In the genomic region with DNA sequence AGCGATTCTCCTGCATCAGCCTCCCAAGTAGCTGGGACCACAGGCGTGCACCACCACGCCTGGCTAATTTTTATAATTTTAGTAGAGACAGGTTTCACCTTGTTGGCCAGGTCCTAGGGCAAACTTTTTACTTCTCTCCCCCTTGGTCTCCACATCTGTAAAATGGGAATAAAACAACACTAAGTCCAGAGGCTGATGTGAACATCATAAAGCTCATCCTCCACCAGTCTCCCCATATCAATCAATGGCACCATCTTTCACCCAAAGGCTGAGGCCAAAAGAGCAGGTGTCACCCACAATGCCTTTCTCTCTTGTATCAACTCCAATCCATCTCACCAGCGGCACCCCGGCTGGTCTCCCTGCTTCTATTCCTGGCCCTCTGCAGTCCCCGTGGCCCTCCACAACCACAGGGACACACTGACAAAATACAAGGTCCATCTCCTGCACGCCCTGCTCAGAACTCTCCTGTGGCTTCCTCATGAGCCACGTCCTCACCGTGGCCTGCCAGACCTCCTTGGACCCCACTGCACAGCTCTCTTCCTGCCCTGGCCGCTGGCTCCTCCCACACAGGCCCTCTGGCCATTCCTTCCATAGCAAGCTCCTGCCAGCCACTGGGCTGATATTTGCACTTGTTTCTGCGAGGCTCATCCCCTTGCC, we compare ENCODE assay signal across 17 cellular contexts.
DNase-seq lines count a peak whose midpoint lies in the region; ATAC-seq, FAIRE-seq and TF ChIP-seq lines count a peak whose summit lies in the region.
"Had no signal": no experiment of that assay in that cellular context is flagged by ENCODE, and none has a peak within 500 bp of the region (broad histone marks: within the 10 kb centered on the region; RNA-seq: fewer than 3 reads in every experiment).

No MANE protein-coding gene starts in this region.

- H3K27me3 ChIP-seq in HepG2 (ENCODE audit: control insufficient read depth in 1 of 2, insufficient read depth in 2 of 2, low read length in 2 of 2) (no peaks in the 10 kb centered on the region), right lobe of liver (no peaks in the 10 kb centered on the region), heart right ventricle (no peaks in the 10 kb centered on the region)
- H3K27me3 ChIP-seq: esophagus muscularis mucosa had no signal

- TF ChIP-seq POLR2A in HepG2 (IDR thresholded peaks at IDR 0.05; ENCODE audit: insufficient read depth in 1 of 2, low read depth in 2 of 2, low read length in 2 of 2) (no peak), right lobe of liver (IDR thresholded peaks at IDR 0.05) (no peak)

- peaks cover 53% of the 10 kb centered on the region for H3K79me2 ChIP-seq in HepG2 (ENCODE audit: insufficient read depth, low read length)

- no peak for TF ChIP-seq CTCF in HepG2 (CRISPR knock-in tag; IDR thresholded peaks at IDR 0.05)
- TF ChIP-seq CTCF in right lobe of liver (IDR thresholded peaks at IDR 0.05), result no peak
- TF ChIP-seq CTCF in activated B cell treated with CpG ODN at 0.5 μM for 24 hours (IDR thresholded peaks at IDR 0.05), result no peak
- TF ChIP-seq CTCF in type B pancreatic cell (conservative IDR thresholded peaks at IDR 0.05), result no peak
- TF ChIP-seq CTCF in heart right ventricle (IDR thresholded peaks at IDR 0.05), result no peak
- no peak for TF ChIP-seq CTCF in glutamatergic neuron (IDR thresholded peaks at IDR 0.05; ENCODE audit: partially characterized antibody, unreplicated experiment)

- H3K4me3 ChIP-seq in HepG2 (replicated peaks in 1 of 3; ENCODE audit: insufficient read depth in 1 of 3, low read depth in 2 of 3, low read length in 3 of 3) (no peak overlapping the region), right lobe of liver (no peak overlapping the region), heart right ventricle (no peak overlapping the region)
- H3K4me3 ChIP-seq: esophagus muscularis mucosa had no signal

- no peaks in the 10 kb centered on the region for H3K27me3 Mint-ChIP-seq in activated B cell treated with CpG ODN at 0.5 μM for 24 hours
- peaks cover 0 to 3% (median 0%) of the 10 kb centered on the region in 3 donors for H3K27me3 Mint-ChIP-seq in immature natural killer cell (ENCODE audit: low read depth in 3 of 3)
- H3K27me3 Mint-ChIP-seq in type B pancreatic cell, result no peaks in the 10 kb centered on the region
- H3K27me3 Mint-ChIP-seq in glutamatergic neuron (ENCODE audit: unreplicated experiment), result peaks cover 5% of the 10 kb centered on the region

- no peak overlapping the region for H3K4me2 ChIP-seq in HepG2 (ENCODE audit: low read depth, low read length)

- in situ Hi-C loops in HepG2 (cut with HindIII; ENCODE audit: extremely low pct_ligation_motif_present, low pct_unique_long_range_greater_than_20kb), result no loop called here

- H3K36me3 ChIP-seq in HepG2 (replicated peaks in 1 of 2; ENCODE audit: control insufficient read depth in 1 of 2, insufficient read depth in 2 of 2, low read length in 2 of 2) (peaks cover under 1 to 17% of the 10 kb centered on the region in 2 experiments; a peak in 4 of 5 replicates), right lobe of liver (peaks cover 0 to 8% (median 2%) of the 10 kb centered on the region in 4 donors), heart right ventricle (peaks cover 0 to 60% (median 0%) of the 10 kb centered on the region in 9 donors)

- H3K27ac Mint-ChIP-seq in activated B cell treated with CpG ODN at 0.5 μM for 24 hours (peak overlapping the region; percentile 66), immature natural killer cell (peak overlapping the region in 5 of 6 donors; percentile 60 to 67 (median 66)), type B pancreatic cell (peak overlapping the region; percentile 5), glutamatergic neuron (ENCODE audit: unreplicated experiment) (no peak overlapping the region)

- POLR2A ChIA-PET in HepG2 (lab: Yijun Ruan, JAX), result no interaction called here
- POLR2A ChIA-PET in activated B cell treated with CpG ODN at 0.5 μM for 24 hours (lab: Charles Lee), result interaction anchor here (0.6 to 2.1 kb wide), 5 partner anchors 10 to 243 kb away, joined by 3 to 7 read pairs (median 4); a partner anchor contains a TSS

- TF ChIP-seq EP300 in HepG2 (IDR thresholded peaks at IDR 0.05; ENCODE audit: low read depth in 2 of 2, low read length in 2 of 2), result no peak
- TF ChIP-seq EP300 in HepG2 (CRISPR knock-in tag; IDR thresholded peaks at IDR 0.05; ENCODE audit: borderline replicate concordance), result no peak

- H2AFZ ChIP-seq in HepG2 (ENCODE audit: low read length), result no peak overlapping the region
- H2AFZ ChIP-seq: parathyroid adenoma had no signal

- peaks cover 87% of the 10 kb centered on the region for H3K36me3 Mint-ChIP-seq in activated B cell treated with CpG ODN at 0.5 μM for 24 hours (ENCODE audit: low read depth)
- H3K36me3 Mint-ChIP-seq in immature natural killer cell, result peaks cover 10 to 41% (median 14%) of the 10 kb centered on the region in 3 donors
- peaks cover 48% of the 10 kb centered on the region for H3K36me3 Mint-ChIP-seq in type B pancreatic cell
- peaks cover 11% of the 10 kb centered on the region for H3K36me3 Mint-ChIP-seq in glutamatergic neuron (ENCODE audit: unreplicated experiment)

- no peak overlapping the region for H3K9ac ChIP-seq in HepG2 (ENCODE audit: insufficient read depth, low read depth, low read length)
- H3K9ac ChIP-seq: parathyroid adenoma had no signal

- no peak for FAIRE-seq in HepG2 (lab: Jason Lieb, UNC)

- ATAC-seq in HepG2 (peak; percentile 38), right lobe of liver (no peak), activated B cell treated with CpG ODN at 0.5 μM for 24 hours (ENCODE audit: low read depth) (no peak), heart right ventricle (no peak)
- ATAC-seq: Right ventricle myocardium inferior had no signal

- H3K27ac ChIP-seq in HepG2 (ENCODE audit: extremely low read length, insufficient read depth, low read length) (no peak overlapping the region), right lobe of liver (peak overlapping the region in 1 of 3 donors; percentile 50), heart right ventricle (no peak overlapping the region)
- H3K27ac ChIP-seq: esophagus muscularis mucosa, parathyroid adenoma had no signal

- peaks cover 60% of the 10 kb centered on the region for H3K4me1 ChIP-seq in HepG2 (ENCODE audit: insufficient read depth, low read length)
- H3K4me1 ChIP-seq in right lobe of liver, result peaks cover 0 to 50% (median 10%) of the 10 kb centered on the region in 4 donors
- peaks cover 0 to 13% (median 0%) of the 10 kb centered on the region in 9 donors for H3K4me1 ChIP-seq in heart right ventricle

- H3K9me3 ChIP-seq in HepG2 (ENCODE audit: low read length), result no peaks in the 10 kb centered on the region
- no peaks in the 10 kb centered on the region for H3K9me3 ChIP-seq in right lobe of liver
- no peaks in the 10 kb centered on the region for H3K9me3 ChIP-seq in heart right ventricle
- H3K9me3 ChIP-seq: esophagus muscularis mucosa had no signal

- H4K20me1 ChIP-seq in HepG2 (ENCODE audit: insufficient read depth, low read length), result no peaks in the 10 kb centered on the region

- intact Hi-C loops in HepG2 (cut with micrococcal nuclease; ENCODE audit: unreplicated experiment) (no loop called here), right lobe of liver (cut with DNase I) (no loop called here), activated B cell treated with CpG ODN at 0.5 μM for 24 hours (cut with micrococcal nuclease) (no loop called here), heart right ventricle (cut with DNase I) (no loop called here)

- H3K9me3 Mint-ChIP-seq in activated B cell treated with CpG ODN at 0.5 μM for 24 hours (no peaks in the 10 kb centered on the region), immature natural killer cell (no peaks in the 10 kb centered on the region), type B pancreatic cell (peaks cover 4% of the 10 kb centered on the region), glutamatergic neuron (ENCODE audit: unreplicated experiment) (no peaks in the 10 kb centered on the region)

- DNase-seq in HepG2 (ENCODE audit: low spot score) (no peak), right lobe of liver (no peak), activated B cell treated with CpG ODN at 0.5 μM for 24 hours (no peak), immature natural killer cell (no peak), type B pancreatic cell (ENCODE audit: extremely low spot score, unreplicated experiment) (no peak), heart right ventricle (no peak), glutamatergic neuron (no peak)
- no peak for DNase-seq in activated effector memory CD4-positive, alpha-beta T cell treated with anti-CD3 and anti-CD28 coated beads, Interleukin-2, amount 50 U/mL, for 16 hours
- DNase-seq: amygdala; caudate nucleus; GDM1; NCI-H1092 treated with DMSO at 0.1 percent for 48 hours; NCI-H2081; stimulated activated CD4-positive, alpha-beta T cell treated with anti-CD3 and anti-CD28 coated beads, Interleukin-2, amount 100 ng/mL, for 24 hours had no signal

- H3K4me3 Mint-ChIP-seq in activated B cell treated with CpG ODN at 0.5 μM for 24 hours (no peak overlapping the region), immature natural killer cell (no peak overlapping the region), type B pancreatic cell (peak overlapping the region; percentile 1), glutamatergic neuron (ENCODE audit: unreplicated experiment) (no peak overlapping the region)

- 93% methylated on average over 11 of the region's 11 CpGs for WGBS in HepG2 (ENCODE audit: low lambda C conversion rate)
- 81% methylated on average over 9 of the region's 11 CpGs for WGBS in right lobe of liver (ENCODE audit: insufficient coverage, low coverage, low lambda C conversion rate, missing lambda C conversion rate)
- 92 to 94% methylated on average over 11 of the region's 11 CpGs for WGBS in heart right ventricle, 2 donors

- no TSS peak for BruUV-seq in HepG2 (replicated peaks; lab: Mats Ljungman, UMichigan)

- H3K4me1 Mint-ChIP-seq in activated B cell treated with CpG ODN at 0.5 μM for 24 hours (peaks cover 81% of the 10 kb centered on the region), immature natural killer cell (peaks cover 62 to 84% of the 10 kb centered on the region in 2 donors), type B pancreatic cell (ENCODE audit: unreplicated experiment) (peaks cover 36% of the 10 kb centered on the region), glutamatergic neuron (ENCODE audit: low read depth, unreplicated experiment) (peaks cover 16% of the 10 kb centered on the region)

- TF ChIP-seq RAD21 in HepG2 (CRISPR knock-in tag; IDR thresholded peaks at IDR 0.05), result no peak

- CTCF ChIA-PET in HepG2 (lab: Yijun Ruan, JAX; ENCODE audit: low intra/inter-chr PET ratio, low total read pairs) (no interaction called here), activated B cell treated with CpG ODN at 0.5 μM for 24 hours (lab: Charles Lee) (no interaction called here)

TF ChIP-seq in HepG2, 621 proteins besides CTCF, POLR2A, EP300 and RAD21 (continues in another document):
- TF ChIP-seq CBFB (CRISPR knock-in tag; IDR thresholded peaks at IDR 0.05), result no peak
